1 cellular context compared by ENCODE assay signal in the genomic region with DNA sequence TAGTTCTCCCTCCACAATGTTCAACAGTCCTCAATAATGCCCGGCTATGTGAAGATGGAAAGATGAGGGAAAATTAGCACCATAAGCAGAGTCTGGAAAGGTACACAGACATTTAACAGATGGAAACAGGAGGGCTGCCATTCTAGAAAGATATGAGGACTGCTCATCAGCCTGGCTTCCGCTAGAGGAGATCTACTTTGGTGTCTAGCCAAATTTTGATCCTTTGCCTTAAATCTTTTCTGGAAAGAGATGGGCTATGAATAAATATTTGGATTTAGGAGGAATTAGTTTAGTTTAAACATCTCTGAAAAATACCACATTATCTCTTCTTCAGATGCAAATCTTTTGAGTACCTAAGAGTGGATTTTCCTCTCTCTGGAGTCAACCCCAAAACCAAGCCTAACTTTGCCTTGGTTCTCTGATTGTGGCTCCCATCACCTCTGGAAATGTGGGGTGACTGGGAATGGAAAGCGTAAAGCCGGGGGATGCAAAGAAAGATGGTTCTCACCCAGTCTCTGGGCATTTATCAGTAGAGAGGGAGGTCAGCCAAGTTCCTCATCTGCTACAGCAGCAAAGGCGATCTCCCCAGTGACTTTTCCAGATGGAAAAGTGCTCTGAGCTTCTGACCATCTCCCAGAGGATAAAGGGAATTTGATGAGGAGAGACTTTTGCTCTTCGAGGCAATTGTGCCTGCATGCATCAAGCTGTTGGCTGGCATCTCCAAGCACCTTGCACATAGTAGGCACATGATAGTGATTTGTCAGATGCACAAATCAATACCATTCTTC.
TF ChIP-seq lines count a peak whose summit lies in the region.

No MANE protein-coding gene starts in this region.

TF ChIP-seq in IMR-90, 13 proteins besides CTCF, POLR2A, EP300 and RAD21 (continued from another document):
- TF ChIP-seq RCOR1 (IDR thresholded peaks at IDR 0.05; ENCODE audit: insufficient replicate concordance, low read length) (no peak), SMC3 (IDR thresholded peaks at IDR 0.05; ENCODE audit: low read depth, low read length) (no peak), NFE2L2 (IDR thresholded peaks at IDR 0.05; ENCODE audit: low read depth, low read length) (no peak), MXI1 (IDR thresholded peaks at IDR 0.05; ENCODE audit: borderline replicate concordance, low read depth, low read length) (no peak), CEBPB (IDR thresholded peaks at IDR 0.05; ENCODE audit: low read depth, low read length) (no peak)
- TF ChIP-seq, protein P1, sequence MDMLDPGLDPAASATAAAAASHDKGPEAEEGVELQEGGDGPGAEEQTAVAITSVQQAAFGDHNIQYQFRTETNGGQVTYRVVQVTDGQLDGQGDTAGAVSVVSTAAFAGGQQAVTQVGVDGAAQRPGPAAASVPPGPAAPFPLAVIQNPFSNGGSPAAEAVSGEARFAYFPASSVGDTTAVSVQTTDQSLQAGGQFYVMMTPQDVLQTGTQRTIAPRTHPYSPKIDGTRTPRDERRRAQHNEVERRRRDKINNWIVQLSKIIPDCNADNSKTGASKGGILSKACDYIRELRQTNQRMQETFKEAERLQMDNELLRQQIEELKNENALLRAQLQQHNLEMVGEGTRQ (IDR thresholded peaks at IDR 0.05; ENCODE audit: low read depth, low read length): no peak
